Comparison of ENCODE assay signal across 1 cellular context in genomic region chr2:189639003-189639609, GRCh38.
TF ChIP-seq lines count a peak whose summit lies in the region.

No MANE protein-coding gene starts in this region.

TF ChIP-seq in K562, 482 proteins besides CTCF, POLR2A, EP300 and RAD21 (continued from another document):
- TF ChIP-seq ATF3 (IDR thresholded peaks at IDR 0.05), result peak; percentile 11; the same call in 1 of the 2 replicates
- no peak for TF ChIP-seq ATF3 (CRISPR knock-in tag; conservative IDR thresholded peaks at IDR 0.05)
